Comparison of ENCODE assay signal across 13 cellular contexts in genomic region chr7:47485640-47486435, GRCh38.
DNase-seq lines count a peak whose midpoint lies in the region; ATAC-seq and TF ChIP-seq lines count a peak whose summit lies in the region.
"Had no signal": no experiment of that assay in that cellular context is flagged by ENCODE, and none has a peak within 500 bp of the region (broad histone marks: within the 10 kb centered on the region; RNA-seq: fewer than 3 reads in every experiment).

No MANE protein-coding gene starts in this region.

- DNase-seq in AG10803 (ENCODE audit: low read depth), result peak; percentile 30
- peak; percentile 70 to 80 for DNase-seq in NCI-H2081 (lab: John Stamatoyannopoulos, UW)
- DNase-seq in fibroblast of mammary gland (ENCODE audit: low read depth), result peak; percentile 29
- DNase-seq in neural progenitor cell (ENCODE audit: low spot score), result no peak
- DNase-seq in activated T-cell treated with anti-CD3 and anti-CD28 coated beads, Interleukin-2, amount 50 U/mL, for 24 hours, result no peak
- DNase-seq in SIG-M5 treated with dmso at 0.1 percent for 504 hours (lab: John Stamatoyannopoulos, UW; ENCODE audit: unreplicated experiment), result no peak
- no peak for DNase-seq in 8988T
- DNase-seq: activated CD4-positive, alpha-beta memory T cell treated with anti-CD3 and anti-CD28 coated beads, Interleukin-2, amount 10 ng/mL, durations not matched to agents 7 days and 5 days; erythroblast; NCI-H1105 had no signal

- no peaks in the 10 kb centered on the region for H3K9me3 ChIP-seq in neural progenitor cell (ENCODE audit: low read depth)
- H3K9me3 ChIP-seq: SJSA1 had no signal

- H3K27ac Mint-ChIP-seq in neural progenitor cell, result peak overlapping the region; percentile 34
- no peak overlapping the region for H3K27ac Mint-ChIP-seq in activated T-cell treated with anti-CD3 and anti-CD28 coated beads, Interleukin-2, amount 50 U/mL, for 24 hours
- H3K27ac Mint-ChIP-seq: activated CD4-positive, alpha-beta memory T cell treated with anti-CD3 and anti-CD28 coated beads, Interleukin-2, amount 10 ng/mL, durations not matched to agents 7 days and 5 days had no signal

- H3K4me1 Mint-ChIP-seq in neural progenitor cell, result peaks cover 63% of the 10 kb centered on the region
- H3K4me1 Mint-ChIP-seq in activated T-cell treated with anti-CD3 and anti-CD28 coated beads, Interleukin-2, amount 50 U/mL, for 24 hours (ENCODE audit: low read depth), result peaks cover 17% of the 10 kb centered on the region
- H3K4me1 Mint-ChIP-seq: activated CD4-positive, alpha-beta memory T cell treated with anti-CD3 and anti-CD28 coated beads, Interleukin-2, amount 10 ng/mL, durations not matched to agents 7 days and 5 days had no signal

- no peak overlapping the region for H3K4me2 ChIP-seq in neural progenitor cell

- H3K36me3 ChIP-seq in neural progenitor cell, result no peaks in the 10 kb centered on the region

- ATAC-seq in GM21825 (IDR thresholded peaks at IDR 0.05; ENCODE audit: unreplicated experiment), result no peak

- peaks cover 3% of the 10 kb centered on the region for H3K9me3 Mint-ChIP-seq in neural progenitor cell
- H3K9me3 Mint-ChIP-seq in activated T-cell treated with anti-CD3 and anti-CD28 coated beads, Interleukin-2, amount 50 U/mL, for 24 hours, result peaks cover 4% of the 10 kb centered on the region
- H3K9me3 Mint-ChIP-seq: activated CD4-positive, alpha-beta memory T cell treated with anti-CD3 and anti-CD28 coated beads, Interleukin-2, amount 10 ng/mL, durations not matched to agents 7 days and 5 days had no signal

- peaks cover 23% of the 10 kb centered on the region for H4K20me1 ChIP-seq in neural progenitor cell (ENCODE audit: low read depth)

- peaks cover 42% of the 10 kb centered on the region for H3F3A ChIP-seq in neural progenitor cell (ENCODE audit: low read depth)

- peaks cover 12% of the 10 kb centered on the region for H3K79me2 ChIP-seq in neural progenitor cell (ENCODE audit: low read depth)

- no peak overlapping the region for H3K27ac ChIP-seq in neural progenitor cell
- H3K27ac ChIP-seq: SJSA1 had no signal

- H2AFZ ChIP-seq in neural progenitor cell (replicated peaks), result no peak overlapping the region

- peaks cover 4% of the 10 kb centered on the region for H3K27me3 Mint-ChIP-seq in neural progenitor cell (ENCODE audit: insufficient read depth, low read depth)
- no peaks in the 10 kb centered on the region for H3K27me3 Mint-ChIP-seq in activated T-cell treated with anti-CD3 and anti-CD28 coated beads, Interleukin-2, amount 50 U/mL, for 24 hours
- H3K27me3 Mint-ChIP-seq: activated CD4-positive, alpha-beta memory T cell treated with anti-CD3 and anti-CD28 coated beads, Interleukin-2, amount 10 ng/mL, durations not matched to agents 7 days and 5 days had no signal

- TF ChIP-seq CTCF in AG10803 (conservative IDR thresholded peaks at IDR 0.05; ENCODE audit: low read length) (no peak), fibroblast of mammary gland (conservative IDR thresholded peaks at IDR 0.05; ENCODE audit: control insufficient read depth, insufficient read depth, low read depth, low read length) (no peak), neural progenitor cell (IDR thresholded peaks at IDR 0.05) (no peak)

- H3K4me3 Mint-ChIP-seq in neural progenitor cell, result no peak overlapping the region
- H3K4me3 Mint-ChIP-seq in activated T-cell treated with anti-CD3 and anti-CD28 coated beads, Interleukin-2, amount 50 U/mL, for 24 hours, result no peak overlapping the region
- H3K4me3 Mint-ChIP-seq: activated CD4-positive, alpha-beta memory T cell treated with anti-CD3 and anti-CD28 coated beads, Interleukin-2, amount 10 ng/mL, durations not matched to agents 7 days and 5 days had no signal

- peaks cover 21% of the 10 kb centered on the region for H3K27me3 ChIP-seq in neural progenitor cell
- H3K27me3 ChIP-seq: SJSA1 had no signal

- no peak overlapping the region for H3K9ac ChIP-seq in neural progenitor cell

- H3K4me3 ChIP-seq in AG10803 (ENCODE audit: low read length), result no peak overlapping the region
- no peak overlapping the region for H3K4me3 ChIP-seq in fibroblast of mammary gland (ENCODE audit: control insufficient read depth, low read depth, low read length)
- H3K4me3 ChIP-seq in neural progenitor cell, result no peak overlapping the region
- H3K4me3 ChIP-seq: SJSA1, skin epidermis had no signal

- H3K36me3 Mint-ChIP-seq in neural progenitor cell, result peaks cover 5% of the 10 kb centered on the region
- H3K36me3 Mint-ChIP-seq in activated T-cell treated with anti-CD3 and anti-CD28 coated beads, Interleukin-2, amount 50 U/mL, for 24 hours (ENCODE audit: low read depth), result no peaks in the 10 kb centered on the region

- peaks cover 45% of the 10 kb centered on the region for H3K4me1 ChIP-seq in neural progenitor cell

Comparison
In these comparisons a context has a peak if more than half of its experiments do, and no peak if none do; other contexts are left out.
1. DNase-seq: peak in AG10803 (single experiment), NCI-H2081 (2 of 2) and fibroblast of mammary gland (single experiment); none in neural progenitor cell (single experiment), activated T-cell treated with anti-CD3 and anti-CD28 coated beads, Interleukin-2, amount 50 U/mL, for 24 hours (single experiment), SIG-M5 treated with dmso at 0.1 percent for 504 hours (single experiment) and 8988T (single experiment).